ENCODE assay signal across 17 cellular contexts in the genomic region with DNA sequence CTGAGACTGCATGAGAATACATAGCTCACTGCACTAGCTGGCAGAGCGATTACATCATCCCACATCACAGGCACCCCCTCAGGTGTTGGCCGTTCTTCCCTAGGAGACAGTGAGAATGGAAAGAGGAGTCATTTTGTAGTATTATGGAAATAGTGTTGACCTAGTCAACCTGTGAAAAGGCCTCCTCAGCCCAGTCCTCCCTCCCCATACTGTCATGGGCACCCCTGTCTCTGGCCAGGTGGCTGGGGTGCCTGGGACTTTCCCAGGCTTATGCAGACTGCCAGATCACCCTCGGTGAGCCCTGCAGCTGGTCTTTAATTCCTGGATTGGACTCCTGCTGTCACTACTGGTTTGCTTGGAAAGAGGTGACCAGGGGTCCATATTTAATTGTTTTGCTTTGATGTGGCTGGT. TPM values are rescaled to one million over a fixed set of nuclear protein-coding genes. Genes with fewer than 3 reads are reported as not detected.
DNase-seq lines count a peak whose midpoint lies in the region; ATAC-seq and TF ChIP-seq lines count a peak whose summit lies in the region.
"Had no signal": no experiment of that assay in that cellular context is flagged by ENCODE, and none has a peak within 500 bp of the region (broad histone marks: within the 10 kb centered on the region; RNA-seq: fewer than 3 reads in every experiment).

No MANE protein-coding gene starts in this region.

- 53 to 73% (median 58%) methylated on average over 3 of the region's 3 CpGs for WGBS in spleen, 5 donors

- no peaks in the 10 kb centered on the region for H3K27me3 ChIP-seq in Panc1 (ENCODE audit: control insufficient read depth, insufficient read depth, low read length)
- no peaks in the 10 kb centered on the region for H3K27me3 ChIP-seq in spleen (replicated peaks in 1 of 7)
- H3K27me3 ChIP-seq: upper lobe of left lung had no signal

- H3K36me3 ChIP-seq in Panc1 (ENCODE audit: control insufficient read depth, insufficient read depth, low read length) (no peaks in the 10 kb centered on the region), spleen (peaks cover 0 to 19% (median 0%) of the 10 kb centered on the region in 6 donors)
- H3K36me3 ChIP-seq: upper lobe of left lung had no signal

- no peak for TF ChIP-seq POLR2A in spleen (IDR thresholded peaks at IDR 0.05)

- peak overlapping the region; percentile 54; the same call in 1 of the 2 replicates for H3K27ac ChIP-seq in Panc1 (ENCODE audit: low read length)
- H3K27ac ChIP-seq in spleen: no peak overlapping the region

- H3K9me3 ChIP-seq in Panc1 (ENCODE audit: control insufficient read depth, insufficient read depth, low read depth, low read length) (no peaks in the 10 kb centered on the region), spleen (no peaks in the 10 kb centered on the region)
- H3K9me3 ChIP-seq: upper lobe of left lung had no signal

- intact Hi-C loops in Panc1 (cut with micrococcal nuclease; ENCODE audit: unreplicated experiment) (loop anchor here (5.0 kb wide), 1 partner anchor 36 kb away; no protein-coding TSS in a partner anchor), spleen (cut with DNase I; ENCODE audit: low total_unique reads) (no loop called here)

- DNase-seq in activated T-cell treated with anti-CD3 and anti-CD28 coated beads, Interleukin-2, amount 50 U/mL, for 1 hour: peak; percentile 17
- DNase-seq in activated T-cell treated with anti-CD3 and anti-CD28 coated beads, Interleukin-2, amount 50 U/mL, for 48 hours: no peak
- no peak for DNase-seq in Panc1 (ENCODE audit: low read depth, low spot score)
- peak; percentile 66 for DNase-seq in cerebellum (ENCODE audit: low spot score)
- peak; percentile 67 for DNase-seq in spleen
- no peak for DNase-seq in HEK293T (ENCODE audit: extremely low spot score)
- no peak for DNase-seq in OCI-M2 (lab: John Stamatoyannopoulos, UW; ENCODE audit: unreplicated experiment)
- no peak for DNase-seq in DMS114 treated with DMSO at 0.1 percent for 48 hours (lab: John Stamatoyannopoulos, UW; ENCODE audit: unreplicated experiment)
- DNase-seq: anterior cingulate cortex, GOT3, hippocampal formation, KG1, NCI-H446, SHP77 treated with DMSO at 0.1 percent for 48 hours had no signal

- H3K4me1 ChIP-seq in Panc1 (ENCODE audit: control insufficient read depth, insufficient read depth, low read length) (peaks cover 47% of the 10 kb centered on the region), spleen (peaks cover 56 to 89% (median 81%) of the 10 kb centered on the region in 6 donors)

- in situ Hi-C loops in Panc1 (cut with HindIII; ENCODE audit: low pct_unique_long_range_greater_than_20kb, low sequenced_read_pairs): no loop called here

- POLR2A ChIA-PET in Panc1 (lab: Charles Lee) (interaction anchor here (0.6 kb wide), 1 partner anchor 29 kb away, joined by 3 read pairs; no protein-coding TSS in a partner anchor), HEK293T (lab: Yijun Ruan, JAX) (interaction anchor here (1.3 kb wide), 1 partner anchor 211 kb away, joined by 3 read pairs; no protein-coding TSS in a partner anchor)

- BruUV-seq in Panc1 (replicated peaks; lab: Mats Ljungman, UMichigan): no TSS peak

- H3K4me3 ChIP-seq in Panc1 (ENCODE audit: low read depth in 2 of 2, low read length in 2 of 2) (no peak overlapping the region), spleen (no peak overlapping the region)
- H3K4me3 ChIP-seq: lung, upper lobe of left lung had no signal

- CTCF ChIA-PET in Panc1 (lab: Charles Lee) (interaction anchor here (1.0 kb wide), 1 partner anchor 78 kb away, joined by 5 read pairs; no protein-coding TSS in a partner anchor), HEK293T (lab: Yijun Ruan, JAX) (no interaction called here)

- TF ChIP-seq CTCF in Panc1 (IDR thresholded peaks at IDR 0.05) (no peak), spleen (IDR thresholded peaks at IDR 0.05 in 8 of 11, conservative IDR thresholded peaks at IDR 0.05 in 3 of 11) (no peak)

- no peak for ATAC-seq in Panc1
- ATAC-seq: activated CD4-positive, CD25-positive, alpha-beta regulatory T cell treated with anti-CD3 and anti-CD28 coated beads, Interleukin-2, amount 50 U/mL, for 24 hours had no signal

TF ChIP-seq in HEK293T, 16 proteins besides CTCF, POLR2A, EP300 and RAD21:
- TF ChIP-seq FOXM1 (IDR thresholded peaks at IDR 0.05; ENCODE audit: borderline replicate concordance) (no peak), FOXA1 (IDR thresholded peaks at IDR 0.05) (no peak), ARNT (IDR thresholded peaks at IDR 0.05) (no peak), CTBP1 (IDR thresholded peaks at IDR 0.05; ENCODE audit: borderline replicate concordance) (no peak), TARDBP (IDR thresholded peaks at IDR 0.05) (no peak), PKNOX1 (IDR thresholded peaks at IDR 0.05) (no peak), ELF4 (IDR thresholded peaks at IDR 0.05) (no peak), BHLHE40 (IDR thresholded peaks at IDR 0.05; ENCODE audit: borderline replicate concordance) (no peak), LEF1 (IDR thresholded peaks at IDR 0.05; ENCODE audit: borderline replicate concordance) (no peak), SP1 (IDR thresholded peaks at IDR 0.05) (no peak), SUZ12 (IDR thresholded peaks at IDR 0.05) (no peak), HDGF (IDR thresholded peaks at IDR 0.05; ENCODE audit: borderline replicate concordance) (no peak), L3MBTL2 (conservative IDR thresholded peaks at IDR 0.05) (no peak), ZNF384 (IDR thresholded peaks at IDR 0.05) (no peak), FOXK2 (IDR thresholded peaks at IDR 0.05) (no peak)

RNA-seq across cellular contexts. Expression of gene INPP5A, which starts 4.0 kb away (rescaled TPM):
- total RNA-seq in Panc1 (2021; ENCODE audit: unreplicated experiment) (60.0 TPM), cerebellum (18.7 TPM), spleen (10 to 100 TPM; 24.7 to 41.3 (median 33.7) TPM)
- polyA plus RNA-seq in Panc1 (2012; ENCODE audit: insufficient read length): 78.4 TPM
- 10 to 100 TPM; 11.1 to 16.5 (median 11.7) TPM for polyA plus RNA-seq in spleen

Comparison
In these comparisons a context has a peak if more than half of its experiments do, and no peak if none do; other contexts are left out.
1. DNase-seq: peak in activated T-cell treated with anti-CD3 and anti-CD28 coated beads, Interleukin-2, amount 50 U/mL, for 1 hour (single experiment), cerebellum (single experiment) and spleen (single experiment); none in activated T-cell treated with anti-CD3 and anti-CD28 coated beads, Interleukin-2, amount 50 U/mL, for 48 hours (0 of 2), Panc1 (single experiment), HEK293T (single experiment), OCI-M2 (single experiment) and DMS114 treated with DMSO at 0.1 percent for 48 hours (single experiment).